In the genomic region with DNA sequence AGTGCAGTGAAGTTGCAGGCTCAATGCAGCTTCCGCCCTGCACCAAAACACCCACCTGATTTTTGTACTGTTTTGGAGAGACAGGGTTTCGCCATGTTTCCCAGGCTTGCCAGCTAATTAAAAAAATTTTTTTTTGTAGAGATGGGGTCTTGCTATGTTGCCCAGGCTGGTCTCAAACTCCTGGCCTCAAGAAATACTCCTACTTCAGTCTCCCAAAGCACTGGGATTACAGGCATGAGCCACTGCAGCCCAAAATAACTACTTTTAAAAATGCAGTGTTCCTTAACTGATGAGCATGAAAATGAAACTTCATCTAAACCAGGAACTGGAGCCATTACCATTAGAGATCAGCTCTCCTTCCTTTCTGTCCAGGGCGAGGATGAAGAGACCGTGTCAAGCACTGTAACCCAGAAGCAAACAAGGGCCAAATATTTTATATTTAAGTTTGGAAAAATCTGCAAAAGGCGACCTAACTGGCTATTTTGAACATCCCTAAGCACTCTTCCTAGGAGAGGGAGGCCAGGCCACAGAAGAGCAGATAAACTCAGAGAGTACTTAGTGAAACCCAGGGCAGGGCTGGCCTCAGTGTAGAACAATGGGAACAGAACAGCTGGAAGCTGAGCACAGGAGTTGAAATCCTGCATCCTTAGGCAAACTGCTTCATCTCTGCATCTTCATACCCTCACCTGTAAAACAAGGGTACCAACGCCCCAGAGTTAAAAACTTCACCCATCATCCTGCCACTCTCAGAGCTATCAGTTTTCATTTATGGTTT, we compare ENCODE assay signal across 10 cellular contexts. TPM values are rescaled to one million over a fixed set of nuclear protein-coding genes. Genes with fewer than 3 reads are reported as not detected.
DNase-seq lines count a peak whose midpoint lies in the region; ATAC-seq, FAIRE-seq and TF ChIP-seq lines count a peak whose summit lies in the region.
"Had no signal": no experiment of that assay in that cellular context is flagged by ENCODE, and none has a peak within 500 bp of the region (broad histone marks: within the 10 kb centered on the region; RNA-seq: fewer than 3 reads in every experiment).

No MANE protein-coding gene starts in this region.

- ATAC-seq in GM18858 (IDR thresholded peaks at IDR 0.05; ENCODE audit: unreplicated experiment) = no peak
- ATAC-seq in HG02678 (IDR thresholded peaks at IDR 0.05; ENCODE audit: unreplicated experiment) = no peak

- H3K4me3 ChIP-seq in OCI-LY1 (ENCODE audit: low read depth, low read length, poor library complexity, severe bottlenecking) (peak overlapping the region; percentile 10), right atrium auricular region (no peak overlapping the region), smooth muscle cell (no peak overlapping the region)

- peak; percentile 81 for FAIRE-seq in GM19239 (lab: Jason Lieb, UNC)

- DNase-seq in GM19239 (ENCODE audit: insufficient read length, low spot score) (no peak), right atrium auricular region (ENCODE audit: low spot score) (no peak), smooth muscle cell (lab: John Stamatoyannopoulos, UW; ENCODE audit: unreplicated experiment) (no peak), NCI-H1417 (lab: John Stamatoyannopoulos, UW) (no peak), superior temporal gyrus (ENCODE audit: extremely low spot score) (no peak)
- DNase-seq: activated CD8-positive, alpha-beta memory T cell treated with anti-CD3 and anti-CD28 coated beads, Interleukin-2, amount 50 U/mL, for 48 hours; NCI-H510A treated with DMSO at 0.1 percent for 48 hours had no signal

- WGBS in smooth muscle cell (ENCODE audit: low lambda C conversion rate) = 93% methylated on average over 6 of the region's 6 CpGs

- H3K27ac ChIP-seq in OCI-LY1 (ENCODE audit: low read depth, low read length, poor library complexity, severe bottlenecking) = peak overlapping the region; percentile 49
- H3K27ac ChIP-seq in right atrium auricular region = peak overlapping the region; percentile 2 to 34
- peak overlapping the region; percentile 50 for H3K27ac ChIP-seq in smooth muscle cell (ENCODE audit: low read depth)

- H3K79me2 ChIP-seq in OCI-LY1 (ENCODE audit: insufficient read depth, low read length) (peaks cover 83% of the 10 kb centered on the region), smooth muscle cell (ENCODE audit: low read depth) (peaks cover 100% of the 10 kb centered on the region)

- H3K36me3 ChIP-seq in OCI-LY1 (ENCODE audit: insufficient read depth, low read length) = no peaks in the 10 kb centered on the region
- H3K36me3 ChIP-seq in right atrium auricular region = no peaks in the 10 kb centered on the region
- H3K36me3 ChIP-seq in smooth muscle cell (ENCODE audit: low read depth) = no peaks in the 10 kb centered on the region

- H3K4me1 ChIP-seq in OCI-LY1 (ENCODE audit: insufficient read depth, low read length, severe bottlenecking) (peaks cover 70% of the 10 kb centered on the region), right atrium auricular region (peaks cover 0 to 82% of the 10 kb centered on the region in 2 donors), smooth muscle cell (ENCODE audit: low read depth) (peaks cover 11% of the 10 kb centered on the region)

- H4K20me1 ChIP-seq in OCI-LY1 (ENCODE audit: insufficient read depth, low read length) (no peaks in the 10 kb centered on the region), smooth muscle cell (ENCODE audit: low read depth) (peaks cover 99% of the 10 kb centered on the region)

- H3K9me2 ChIP-seq in OCI-LY1 (ENCODE audit: low read depth, low read length) = no peaks in the 10 kb centered on the region

- H3K4me2 ChIP-seq in OCI-LY1 (ENCODE audit: low read length) = peak overlapping the region; percentile 59
- no peak overlapping the region for H3K4me2 ChIP-seq in smooth muscle cell

- H3K27me3 ChIP-seq in OCI-LY1 (ENCODE audit: insufficient read depth, low read length) (no peaks in the 10 kb centered on the region), right atrium auricular region (no peaks in the 10 kb centered on the region), smooth muscle cell (ENCODE audit: low read depth) (no peaks in the 10 kb centered on the region)

- H3K9ac ChIP-seq in OCI-LY1 (ENCODE audit: low read length) = peak overlapping the region; percentile 22; the same call in 1 of the 2 replicates
- no peak overlapping the region for H3K9ac ChIP-seq in smooth muscle cell (ENCODE audit: low read depth)

- H3F3A ChIP-seq in OCI-LY1 (ENCODE audit: insufficient read depth, low read length) (no peaks in the 10 kb centered on the region), smooth muscle cell (ENCODE audit: low read depth) (peaks cover 4% of the 10 kb centered on the region)

- TF ChIP-seq CTCF in OCI-LY1 (IDR thresholded peaks at IDR 0.05; ENCODE audit: low read length) (no peak), right atrium auricular region (IDR thresholded peaks at IDR 0.05) (no peak), smooth muscle cell (IDR thresholded peaks at IDR 0.05; ENCODE audit: borderline replicate concordance, insufficient read depth, poor library complexity, severe bottlenecking) (no peak)

- H3K9me3 ChIP-seq in OCI-LY1 (ENCODE audit: low read length) (no peaks in the 10 kb centered on the region), right atrium auricular region (no peaks in the 10 kb centered on the region), smooth muscle cell (replicated peaks; ENCODE audit: low read depth) (no peaks in the 10 kb centered on the region)

- H2AFZ ChIP-seq in OCI-LY1 (ENCODE audit: low read length) = no peak overlapping the region
- H2AFZ ChIP-seq in smooth muscle cell (ENCODE audit: low read depth) = no peak overlapping the region

RNA-seq across cellular contexts. Expression of a gene that starts 24.0 kb away (rescaled TPM):
- total RNA-seq in right atrium auricular region = 10 to 100 TPM; 38.3 to 54.3 TPM
- total RNA-seq in smooth muscle cell = 16.9 and 19.6 TPM in 2 replicates
- 14.3 and 24.9 TPM in 2 replicates for polyA plus RNA-seq in smooth muscle cell
